ENCODE assay signal across 12 cellular contexts in the genomic region with DNA sequence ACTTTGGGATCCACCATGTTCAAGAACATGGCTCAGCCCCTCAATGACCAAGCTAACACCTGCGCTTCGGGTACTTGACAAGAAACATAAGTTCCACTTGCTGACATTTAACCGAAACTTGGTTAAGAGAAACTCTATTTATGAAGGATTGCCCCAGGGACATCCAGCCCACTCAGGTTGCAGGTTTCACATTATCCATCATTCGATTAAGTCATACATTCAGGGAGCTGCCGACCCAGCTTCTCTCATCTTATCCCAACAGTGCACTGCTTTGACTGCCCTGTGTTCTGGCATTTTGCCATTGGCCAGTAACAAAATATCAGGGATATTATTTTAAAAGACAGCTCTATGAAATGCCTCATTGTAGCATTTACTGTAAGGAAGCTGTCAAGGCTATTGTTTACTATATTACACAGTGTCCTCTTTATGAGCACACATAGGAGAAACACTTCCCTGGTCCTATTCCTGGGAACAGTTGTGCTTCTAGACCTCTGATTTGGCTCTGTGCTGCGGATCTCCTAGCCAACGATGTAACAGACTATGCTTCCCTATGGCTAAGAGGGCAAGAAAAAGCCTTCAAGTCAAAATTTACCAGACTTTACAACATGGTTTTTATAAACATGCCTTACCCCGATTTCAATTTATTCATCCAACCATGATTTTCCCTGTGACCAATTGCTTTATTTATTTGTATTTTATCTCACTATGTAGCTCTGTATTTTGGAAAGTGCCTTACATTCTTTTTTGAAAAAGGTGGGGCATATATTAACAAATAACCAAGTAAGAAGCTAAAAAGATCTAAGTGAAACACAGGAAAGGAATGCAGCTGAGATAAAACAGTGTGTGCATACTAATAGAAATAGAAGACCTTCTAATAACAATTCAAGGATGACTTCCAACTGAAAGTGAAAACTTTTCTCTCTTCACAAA.
A peak's percentile ranks its signal among the peaks of the same experiment; 100 is the strongest.
DNase-seq lines count a peak whose midpoint lies in the region; ATAC-seq, FAIRE-seq and TF ChIP-seq lines count a peak whose summit lies in the region.
"Had no signal": no experiment of that assay in that cellular context is flagged by ENCODE, and none has a peak within 500 bp of the region (broad histone marks: within the 10 kb centered on the region; RNA-seq: fewer than 3 reads in every experiment).

No MANE protein-coding gene starts in this region.

- no peaks in the 10 kb centered on the region for H4K20me1 ChIP-seq in IMR-90 (ENCODE audit: insufficient read depth, low read length)

- H3K27ac ChIP-seq in ACC112 (ENCODE audit: low read depth, low read length) = peak overlapping the region; percentile 64
- H3K27ac ChIP-seq in IMR-90 (ENCODE audit: insufficient read depth, low read length) = peak overlapping the region; percentile 12; the same call in 1 of the 2 replicates
- peak overlapping the region; percentile 29 to 33 for H3K27ac ChIP-seq in lung (ENCODE audit: low read depth in 1 of 2, low read length in 1 of 2)

- peak overlapping the region; percentile 79; the same call in 1 of the 3 replicates for H2BK15ac ChIP-seq in IMR-90 (ENCODE audit: low read depth, low read length)

- no peak for FAIRE-seq in bronchial epithelial cell (lab: Jason Lieb, UNC)

- peaks cover 32% of the 10 kb centered on the region for H3K4me1 ChIP-seq in ACC112 (ENCODE audit: control insufficient read depth, insufficient read depth, low read length, unreplicated experiment)
- H3K4me1 ChIP-seq in IMR-90 (ENCODE audit: control insufficient read depth, insufficient read depth, low read length) = peaks cover 4% of the 10 kb centered on the region
- peaks cover 8 to 14% of the 10 kb centered on the region in 2 donors for H3K4me1 ChIP-seq in lung (ENCODE audit: control insufficient read depth in 2 of 2, insufficient read depth in 2 of 2, low read length in 2 of 2)

- H2BK20ac ChIP-seq in IMR-90 (ENCODE audit: low read depth, low read length) = peak overlapping the region; percentile 38

- H3K4me3 ChIP-seq in ACC112 (ENCODE audit: low read depth, low read length) (peak overlapping the region; percentile 66), IMR-90 (ENCODE audit: insufficient read depth, low read depth, low read length) (peak overlapping the region; percentile 17; the same call in 1 of the 2 replicates), bronchial epithelial cell (ENCODE audit: low read depth, low read length) (no peak overlapping the region), lung (no peak overlapping the region)

- H3K9me1 ChIP-seq in IMR-90 (ENCODE audit: insufficient read depth, low read length) = peaks cover 3% of the 10 kb centered on the region; the same call in 1 of the 2 replicates

- CTCF ChIA-PET in IMR-90 (lab: Yijun Ruan, JAX) = interaction anchor here (1.5 kb wide), 1 partner anchor 32 kb away, joined by 3 read pairs; no protein-coding TSS in a partner anchor

- DNase-seq in IMR-90 = peak; percentile 78
- peak; percentile 49 for DNase-seq in bronchial epithelial cell (ENCODE audit: low read depth)
- DNase-seq in lung (ENCODE audit: low spot score) = no peak
- no peak for DNase-seq in cerebellar nuclear complex (lab: John Stamatoyannopoulos, UW)
- DNase-seq in NCI-H345 (lab: John Stamatoyannopoulos, UW) = no peak
- DNase-seq: activated CD4-positive, CD25-positive, alpha-beta regulatory T cell; CD8-positive, alpha-beta T cell; NCI-H446; stimulated activated CD4-positive, alpha-beta T cell treated with anti-CD3 and anti-CD28 coated beads, Interleukin-1b, Interleukin-23, amount 100 ng/mL, for 48 hours had no signal

- BruUV-seq in IMR-90 (replicated peaks; lab: Mats Ljungman, UMichigan) = no TSS peak

- no peaks in the 10 kb centered on the region for H3K79me1 ChIP-seq in IMR-90 (ENCODE audit: low read depth in 1 of 2, low read length in 2 of 2)

- peak overlapping the region; percentile 25 for H2BK5ac ChIP-seq in IMR-90 (ENCODE audit: low read depth, low read length, poor library complexity, severe bottlenecking)

- no peak for TF ChIP-seq RAD21 in IMR-90 (IDR thresholded peaks at IDR 0.05; ENCODE audit: low read length)

- peak overlapping the region; percentile 71 for H3K4ac ChIP-seq in IMR-90 (ENCODE audit: low read depth, low read length)

- peak overlapping the region; percentile 92 for H3K4me2 ChIP-seq in IMR-90 (ENCODE audit: low read depth, low read length)

- H3K36me3 ChIP-seq in ACC112 (ENCODE audit: insufficient read depth, low read length) (no peaks in the 10 kb centered on the region), IMR-90 (ENCODE audit: control insufficient read depth, insufficient read depth, low read length) (no peaks in the 10 kb centered on the region), bronchial epithelial cell (ENCODE audit: control insufficient read depth, insufficient read depth, low read length) (no peaks in the 10 kb centered on the region), lung (ENCODE audit: control insufficient read depth in 2 of 2, insufficient read depth in 2 of 2, low read length in 2 of 2) (no peaks in the 10 kb centered on the region)

- TF ChIP-seq POLR2A in IMR-90 (IDR thresholded peaks at IDR 0.05; ENCODE audit: low read depth, low read length) = no peak

- 8% methylated on average over 2 of the region's 8 CpGs; no CpG with 5 or more reads in 1 of the 2 experiments for WGBS in IMR-90 (ENCODE audit: extremely low coverage in 2 of 2, insufficient read length in 1 of 2), 2 experiments
- WGBS in lung, 2 donors = 72 to 80% methylated on average over 8 of the region's 8 CpGs

- peak overlapping the region; percentile 48; the same call in 1 of the 2 replicates for H3K14ac ChIP-seq in IMR-90 (replicated peaks; ENCODE audit: low read depth, low read length)

- in situ Hi-C loops in IMR-90 (cut with MboI; ENCODE audit: low sequenced_read_pairs) = no loop called here

- intact Hi-C loops in IMR-90 (cut with micrococcal nuclease) = loop anchor here (2.0 to 5.0 kb wide), 3 partner anchors 59 to 164 kb away; partner anchors contain the start of gene ITPR2

- H2AK5ac ChIP-seq in IMR-90 (ENCODE audit: low read depth, low read length) = peak overlapping the region; percentile 79; the same call in 1 of the 2 replicates

- H2AFZ ChIP-seq in ACC112 (ENCODE audit: low read length, unreplicated experiment) (peak overlapping the region; percentile 66), IMR-90 (replicated peaks; ENCODE audit: low read length, poor library complexity) (no peak overlapping the region)

- dilution Hi-C loops in IMR-90 (cut with HindIII; ENCODE audit: low sequenced_read_pairs, unreplicated experiment) = no loop called here

- peak overlapping the region in 1 of 2 experiments; percentile 33; a peak in 2 of 4 replicates for H4K8ac ChIP-seq in IMR-90 (ENCODE audit: low read depth in 2 of 2, low read length in 2 of 2)

- H3K27me3 ChIP-seq in ACC112 (ENCODE audit: insufficient read depth, low read length) (no peaks in the 10 kb centered on the region), IMR-90 (ENCODE audit: control insufficient read depth, insufficient read depth, low read length) (no peaks in the 10 kb centered on the region), bronchial epithelial cell (ENCODE audit: control insufficient read depth, insufficient read depth, low read length) (no peaks in the 10 kb centered on the region), lung (ENCODE audit: control insufficient read depth, insufficient read depth) (no peaks in the 10 kb centered on the region)

- peak overlapping the region; percentile 17 for H2BK120ac ChIP-seq in IMR-90 (ENCODE audit: low read depth, low read length)

- H3K23ac ChIP-seq in IMR-90 (ENCODE audit: low read depth, low read length) = peak overlapping the region; percentile 19; the same call in 1 of the 2 replicates

- H3K79me2 ChIP-seq in ACC112 (ENCODE audit: control insufficient read depth, insufficient read depth, low read length, unreplicated experiment) = no peaks in the 10 kb centered on the region

- H3K18ac ChIP-seq in IMR-90 (ENCODE audit: low read depth, low read length) = no peak overlapping the region; the same call in 1 of the 2 replicates

- no peak overlapping the region for H3K9ac ChIP-seq in IMR-90 (ENCODE audit: low read depth, low read length)

- no peak overlapping the region for H4K91ac ChIP-seq in IMR-90 (ENCODE audit: insufficient read depth, low read depth, low read length)

- H2AK9ac ChIP-seq in IMR-90 (replicated peaks; ENCODE audit: low read depth, low read length, poor library complexity) = no peak overlapping the region

- ATAC-seq in IMR-90 (ENCODE audit: low read depth) = peak; percentile 91
- ATAC-seq in lung (ENCODE audit: insufficient read depth, low FRiP score) = no peak
- no peak for ATAC-seq in GM19397 (IDR thresholded peaks at IDR 0.05; ENCODE audit: unreplicated experiment)
- ATAC-seq in activated CD4-positive, CD25-positive, alpha-beta regulatory T cell treated with anti-CD3 and anti-CD28 coated beads, Interleukin-2, amount 50 U/mL, for 24 hours = no peak
- ATAC-seq: CD8-positive, alpha-beta T cell had no signal

- H3K56ac ChIP-seq in IMR-90 (ENCODE audit: extremely low read depth, insufficient read depth, low read length) = no peak overlapping the region

- POLR2A ChIA-PET in IMR-90 (lab: Charles Lee; ENCODE audit: unreplicated experiment) = no interaction called here

- no peak overlapping the region; the same call in 1 of the 2 replicates for H4K5ac ChIP-seq in IMR-90 (ENCODE audit: low read depth, low read length)

- no peak for TF ChIP-seq CTCF in IMR-90 (conservative IDR thresholded peaks at IDR 0.05; ENCODE audit: low read depth, low read length)
- no peak for TF ChIP-seq CTCF in bronchial epithelial cell (IDR thresholded peaks at IDR 0.05; ENCODE audit: insufficient read depth, low read length, severe bottlenecking)
- TF ChIP-seq CTCF in lung (IDR thresholded peaks at IDR 0.05; ENCODE audit: control extremely low read depth, extremely low read depth) = no peak

- H3K9me3 ChIP-seq in IMR-90 (ENCODE audit: control insufficient read depth, insufficient read depth, low read length) (no peaks in the 10 kb centered on the region), lung (ENCODE audit: control insufficient read depth in 2 of 2, insufficient read depth in 1 of 2, low read length in 1 of 2) (no peaks in the 10 kb centered on the region)

TF ChIP-seq in IMR-90, 13 proteins besides CTCF, POLR2A, EP300 and RAD21 (continues in another document):
- TF ChIP-seq FOS (IDR thresholded peaks at IDR 0.05; ENCODE audit: low read depth, low read length) (no peak), CEBPB (IDR thresholded peaks at IDR 0.05; ENCODE audit: low read depth, low read length) (no peak), MAFK (IDR thresholded peaks at IDR 0.05; ENCODE audit: low read depth, low read length) (no peak), RFX5 (IDR thresholded peaks at IDR 0.05; ENCODE audit: low read depth, low read length) (no peak)
- TF ChIP-seq, protein P1, sequence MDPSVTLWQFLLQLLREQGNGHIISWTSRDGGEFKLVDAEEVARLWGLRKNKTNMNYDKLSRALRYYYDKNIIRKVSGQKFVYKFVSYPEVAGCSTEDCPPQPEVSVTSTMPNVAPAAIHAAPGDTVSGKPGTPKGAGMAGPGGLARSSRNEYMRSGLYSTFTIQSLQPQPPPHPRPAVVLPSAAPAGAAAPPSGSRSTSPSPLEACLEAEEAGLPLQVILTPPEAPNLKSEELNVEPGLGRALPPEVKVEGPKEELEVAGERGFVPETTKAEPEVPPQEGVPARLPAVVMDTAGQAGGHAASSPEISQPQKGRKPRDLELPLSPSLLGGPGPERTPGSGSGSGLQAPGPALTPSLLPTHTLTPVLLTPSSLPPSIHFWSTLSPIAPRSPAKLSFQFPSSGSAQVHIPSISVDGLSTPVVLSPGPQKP (IDR thresholded peaks at IDR 0.05; ENCODE audit: borderline replicate concordance, low read depth, low read length) = no peak

Comparison
In these comparisons a context has a peak if more than half of its experiments do, and no peak if none do; other contexts are left out.
1. H3K27ac ChIP-seq: peak in every context shown above with its lines; median percentile 64 in ACC112; 31 in lung; 12 in IMR-90.
2. H3K4me3 ChIP-seq: peak in ACC112 (single experiment) and IMR-90 (single experiment); none in bronchial epithelial cell (single experiment) and lung (single experiment).
3. DNase-seq: peak in IMR-90 (single experiment) and bronchial epithelial cell (single experiment); none in lung (single experiment), cerebellar nuclear complex (0 of 2) and NCI-H345 (single experiment).